Comparison of ENCODE assay signal across 1 cellular context in genomic region chr10:33410096-33410859, GRCh38.
TF ChIP-seq lines count a peak whose summit lies in the region.

No MANE protein-coding gene starts in this region.

TF ChIP-seq in SK-N-SH treated with all-trans-retinoic acid at 6 μM for 48 hours, 23 proteins besides CTCF, POLR2A, EP300 and RAD21 (continued from another document):
- TF ChIP-seq CREB5 (CRISPR knock-in tag; IDR thresholded peaks at IDR 0.05; ENCODE audit: low read depth): no peak
- no peak for TF ChIP-seq GLIS3 (CRISPR knock-in tag; IDR thresholded peaks at IDR 0.05)
- no peak for TF ChIP-seq CSDC2 (CRISPR knock-in tag; IDR thresholded peaks at IDR 0.05)
- TF ChIP-seq ZNF70 (CRISPR knock-in tag; IDR thresholded peaks at IDR 0.05): no peak
- no peak for TF ChIP-seq TOX (CRISPR knock-in tag; IDR thresholded peaks at IDR 0.05; ENCODE audit: borderline replicate concordance)
- no peak for TF ChIP-seq SNAI2 (CRISPR knock-in tag; IDR thresholded peaks at IDR 0.05)
- no peak for TF ChIP-seq ZFP3 (CRISPR knock-in tag; IDR thresholded peaks at IDR 0.05)
- TF ChIP-seq ZNF8 (CRISPR knock-in tag; IDR thresholded peaks at IDR 0.05): no peak
- TF ChIP-seq PATZ1 (CRISPR knock-in tag; IDR thresholded peaks at IDR 0.05; ENCODE audit: borderline replicate concordance): no peak
- TF ChIP-seq BACH2 (CRISPR knock-in tag; IDR thresholded peaks at IDR 0.05; ENCODE audit: borderline replicate concordance): no peak
- TF ChIP-seq POU6F1 (CRISPR knock-in tag; IDR thresholded peaks at IDR 0.05; ENCODE audit: borderline replicate concordance, low read depth): no peak
- TF ChIP-seq, protein P1, sequence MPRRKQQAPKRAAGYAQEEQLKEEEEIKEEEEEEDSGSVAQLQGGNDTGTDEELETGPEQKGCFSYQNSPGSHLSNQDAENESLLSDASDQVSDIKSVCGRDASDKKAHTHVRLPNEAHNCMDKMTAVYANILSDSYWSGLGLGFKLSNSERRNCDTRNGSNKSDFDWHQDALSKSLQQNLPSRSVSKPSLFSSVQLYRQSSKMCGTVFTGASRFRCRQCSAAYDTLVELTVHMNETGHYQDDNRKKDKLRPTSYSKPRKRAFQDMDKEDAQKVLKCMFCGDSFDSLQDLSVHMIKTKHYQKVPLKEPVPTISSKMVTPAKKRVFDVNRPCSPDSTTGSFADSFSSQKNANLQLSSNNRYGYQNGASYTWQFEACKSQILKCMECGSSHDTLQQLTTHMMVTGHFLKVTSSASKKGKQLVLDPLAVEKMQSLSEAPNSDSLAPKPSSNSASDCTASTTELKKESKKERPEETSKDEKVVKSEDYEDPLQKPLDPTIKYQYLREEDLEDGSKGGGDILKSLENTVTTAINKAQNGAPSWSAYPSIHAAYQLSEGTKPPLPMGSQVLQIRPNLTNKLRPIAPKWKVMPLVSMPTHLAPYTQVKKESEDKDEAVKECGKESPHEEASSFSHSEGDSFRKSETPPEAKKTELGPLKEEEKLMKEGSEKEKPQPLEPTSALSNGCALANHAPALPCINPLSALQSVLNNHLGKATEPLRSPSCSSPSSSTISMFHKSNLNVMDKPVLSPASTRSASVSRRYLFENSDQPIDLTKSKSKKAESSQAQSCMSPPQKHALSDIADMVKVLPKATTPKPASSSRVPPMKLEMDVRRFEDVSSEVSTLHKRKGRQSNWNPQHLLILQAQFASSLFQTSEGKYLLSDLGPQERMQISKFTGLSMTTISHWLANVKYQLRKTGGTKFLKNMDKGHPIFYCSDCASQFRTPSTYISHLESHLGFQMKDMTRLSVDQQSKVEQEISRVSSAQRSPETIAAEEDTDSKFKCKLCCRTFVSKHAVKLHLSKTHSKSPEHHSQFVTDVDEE (CRISPR knock-in tag; IDR thresholded peaks at IDR 0.05): no peak
